23 cellular contexts compared by ENCODE assay signal in genomic region chr2:120834206-120834605, GRCh38.
"Had no signal": no experiment of that assay in that cellular context is flagged by ENCODE, and none has a peak within 500 bp of the region (broad histone marks: within the 10 kb centered on the region; RNA-seq: fewer than 3 reads in every experiment).

No MANE protein-coding gene starts in this region.

- H3K9me3 Mint-ChIP-seq: activated naive CD4-positive, alpha-beta T cell treated with anti-CD3 and anti-CD28 coated beads, Interleukin-2, amount 50 U/mL, for 72 hours; activated naive CD8-positive, alpha-beta T cell treated with anti-CD3 and anti-CD28 coated beads, Interleukin-2, amount 50 U/mL, for 24 hours; central memory CD8-positive, alpha-beta T cell; T-helper 1 cell treated with Interleukin-12 subunit alpha and Interleukin-12 subunit beta and Interleukin-4 antibody, amounts not matched to agents 30 μg/mL and 1 μg/mL, for 36 hours had no signal

- H3K36me3 Mint-ChIP-seq: activated naive CD4-positive, alpha-beta T cell treated with anti-CD3 and anti-CD28 coated beads, Interleukin-2, amount 50 U/mL, for 72 hours had no signal

- H3K27me3 Mint-ChIP-seq: activated naive CD8-positive, alpha-beta T cell treated with anti-CD3 and anti-CD28 coated beads, Interleukin-2, amount 50 U/mL, for 24 hours; brain; central memory CD8-positive, alpha-beta T cell had no signal

- H3K27ac Mint-ChIP-seq: activated CD8-positive, alpha-beta T cell treated with anti-CD3 and anti-CD28 coated beads, Interleukin-2, amount 10 ng/mL, durations not matched to agents 7 days and 5 days; activated naive CD4-positive, alpha-beta T cell treated with anti-CD3 and anti-CD28 coated beads, Interleukin-2, amount 50 U/mL, for 72 hours; activated naive CD8-positive, alpha-beta T cell treated with anti-CD3 and anti-CD28 coated beads, Interleukin-2, amount 50 U/mL, for 24 hours; T-helper 1 cell treated with Interleukin-12 subunit alpha and Interleukin-12 subunit beta and Interleukin-4 antibody, amounts not matched to agents 30 μg/mL and 1 μg/mL, for 36 hours had no signal

- H3K4me1 Mint-ChIP-seq: activated naive CD8-positive, alpha-beta T cell treated with anti-CD3 and anti-CD28 coated beads, Interleukin-2, amount 50 U/mL, for 24 hours; central memory CD8-positive, alpha-beta T cell had no signal

- ATAC-seq: activated CD8-positive, alpha-beta T cell treated with anti-CD3 and anti-CD28 coated beads, Interleukin-2, amount 10 ng/mL, durations not matched to agents 7 days and 5 days; activated naive CD4-positive, alpha-beta T cell treated with anti-CD3 and anti-CD28 coated beads, Interleukin-2, amount 50 U/mL, for 72 hours; activated naive CD8-positive, alpha-beta T cell treated with anti-CD3 and anti-CD28 coated beads, Interleukin-2, amount 50 U/mL, for 24 hours had no signal

- H3K4me3 Mint-ChIP-seq: activated CD8-positive, alpha-beta T cell treated with anti-CD3 and anti-CD28 coated beads, Interleukin-2, amount 10 ng/mL, durations not matched to agents 7 days and 5 days; activated naive CD8-positive, alpha-beta T cell treated with anti-CD3 and anti-CD28 coated beads, Interleukin-2, amount 50 U/mL, for 24 hours; brain; central memory CD8-positive, alpha-beta T cell; T-helper 1 cell treated with Interleukin-12 subunit alpha and Interleukin-12 subunit beta and Interleukin-4 antibody, amounts not matched to agents 30 μg/mL and 1 μg/mL, for 36 hours had no signal

- DNase-seq: activated CD4-positive, alpha-beta T cell treated with anti-CD3 and anti-CD28 coated beads for 48 hours; activated CD4-positive, alpha-beta T cell treated with anti-CD3 and anti-CD28 coated beads, Interleukin-2, amount 50 U/mL, for 4 hours; activated CD4-positive, CD25-positive, alpha-beta regulatory T cell treated with anti-CD3 and anti-CD28 coated beads, Interleukin-2, amount 50 U/mL, for 72 hours; activated CD8-positive, alpha-beta memory T cell treated with anti-CD3 and anti-CD28 coated beads, Interleukin-2, amount 50 U/mL, for 48 hours; activated CD8-positive, alpha-beta T cell treated with anti-CD3 and anti-CD28 coated beads, Interleukin-2, amount 10 ng/mL, durations not matched to agents 7 days and 5 days; activated naive CD4-positive, alpha-beta T cell treated with Interleukin-2 at 50 U/mL for 16 hours; activated naive CD8-positive, alpha-beta T cell treated with anti-CD3 and anti-CD28 coated beads, Interleukin-2, amount 50 U/mL, for 24 hours; activated T-cell treated with anti-CD3 and anti-CD28 coated beads, Interleukin-2, amount 50 U/mL, for 1 hour; amniotic stem cell; KG1; NCI-H1092 treated with DMSO at 0.1 percent for 48 hours; NCI-H1417 treated with DMSO at 0.1 percent for 48 hours; NCI-H1694; NCI-H2029; NCI-H2107; NCI-H345; NCI-H510A treated with DMSO at 0.1 percent for 48 hours; NCI-H69; SHP77 treated with DMSO at 0.1 percent for 48 hours had no signal
